ENCODE assay signal across 8 cellular contexts in genomic region chr11:93234602-93235207, GRCh38. TPM values are rescaled to one million over a fixed set of nuclear protein-coding genes. Genes with fewer than 3 reads are reported as not detected.
DNase-seq lines count a peak whose midpoint lies in the region; ATAC-seq lines count a peak whose summit lies in the region.

No MANE protein-coding gene starts in this region.

- DNase-seq in COR-L47 (lab: John Stamatoyannopoulos, UW), result peak; percentile 81
- peak; percentile 14 for DNase-seq in NCI-H524 treated with DMSO at 0.1 percent for 48 hours (lab: John Stamatoyannopoulos, UW)
- peak; percentile 36 to 64 for DNase-seq in activated CD4-positive, alpha-beta T cell treated with anti-CD3 and anti-CD28 coated beads, Interleukin-2, amount 50 U/mL, for 24 hours (ENCODE audit: low read depth in 1 of 2, low spot score in 1 of 2)
- peak; percentile 21 for DNase-seq in effector CD8-positive, alpha-beta T cell (lab: John Stamatoyannopoulos, UW)
- peak; percentile 77 to 86 for DNase-seq in lung microvascular endothelial cell (ENCODE audit: low read depth in 2 of 2)
- DNase-seq in stimulated activated CD8-positive, alpha-beta memory T cell treated with anti-CD3 and anti-CD28 coated beads, Interleukin-15, amount 100 ng/mL, for 1 hour (ENCODE audit: low read depth), result peak; percentile 26

- ATAC-seq in GM19463 (IDR thresholded peaks at IDR 0.05; ENCODE audit: unreplicated experiment), result peak; percentile 98
- peak; percentile 97 for ATAC-seq in HG03521 (IDR thresholded peaks at IDR 0.05; ENCODE audit: unreplicated experiment)

RNA-seq across cellular contexts. Expression of gene SLC36A4, which starts 36.9 kb away (rescaled TPM):
- 3.7 and 3.8 TPM in 2 replicates for total RNA-seq in lung microvascular endothelial cell

Comparison
In these comparisons a context has a peak if more than half of its experiments do, and no peak if none do; other contexts are left out.
1. Peak in every context shown above with its lines: DNase-seq and ATAC-seq.
2. DNase-seq: peak in every context shown above with its lines; median percentile 82 in lung microvascular endothelial cell; 81 in COR-L47; 50 in activated CD4-positive, alpha-beta T cell treated with anti-CD3 and anti-CD28 coated beads, Interleukin-2, amount 50 U/mL, for 24 hours; 26 in stimulated activated CD8-positive, alpha-beta memory T cell treated with anti-CD3 and anti-CD28 coated beads, Interleukin-15, amount 100 ng/mL, for 1 hour; 21 in effector CD8-positive, alpha-beta T cell; 14 in NCI-H524 treated with DMSO at 0.1 percent for 48 hours.